Comparison of ENCODE assay signal across 14 cellular contexts in the genomic region with DNA sequence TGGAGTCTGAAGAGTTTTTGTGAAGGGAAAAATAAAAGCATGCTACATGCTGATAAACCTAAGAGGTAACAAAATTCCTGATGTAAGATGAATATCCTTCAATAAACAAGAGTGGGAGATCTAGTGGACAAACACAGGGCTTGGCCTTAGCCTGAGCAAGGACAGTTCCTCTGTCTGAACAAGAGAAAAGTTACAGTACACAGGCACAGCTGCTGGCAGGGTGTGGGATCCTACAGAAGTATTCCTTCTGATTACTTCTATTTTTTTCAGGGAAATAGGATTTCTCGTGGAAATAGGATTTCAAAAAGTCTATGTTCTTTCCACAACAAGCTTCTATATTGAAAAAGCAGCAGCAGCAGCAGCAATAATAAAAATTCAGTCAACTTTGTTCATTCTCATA.
"Had no signal": no experiment of that assay in that cellular context is flagged by ENCODE, and none has a peak within 500 bp of the region (broad histone marks: within the 10 kb centered on the region; RNA-seq: fewer than 3 reads in every experiment).

No MANE protein-coding gene starts in this region.

- H3K9me3 Mint-ChIP-seq: activated CD4-positive, alpha-beta memory T cell treated with anti-CD3 and anti-CD28 coated beads, Interleukin-2, amount 10 ng/mL, durations not matched to agents 7 days and 5 days; activated naive CD4-positive, alpha-beta T cell treated with anti-CD3 and anti-CD28 coated beads, Interleukin-2, amount 10 ng/mL, durations not matched to agents 7 days and 5 days; activated T-cell treated with anti-CD3 and anti-CD28 coated beads, Interleukin-2, amount 50 U/mL, for 24 hours; immature natural killer cell; stimulated activated effector memory CD8-positive, alpha-beta T cell treated with anti-CD3 and anti-CD28 coated beads, Interleukin-12 subunit alpha, Interleukin-12 subunit beta, amount 100 ng/mL, for 72 hours had no signal

- FAIRE-seq: pancreas had no signal

- H3K27me3 Mint-ChIP-seq: activated CD4-positive, alpha-beta memory T cell treated with anti-CD3 and anti-CD28 coated beads, Interleukin-2, amount 10 ng/mL, durations not matched to agents 7 days and 5 days; activated CD4-positive, alpha-beta T cell treated with anti-CD3 and anti-CD28 coated beads for 36 hours; activated naive CD4-positive, alpha-beta T cell treated with anti-CD3 and anti-CD28 coated beads, Interleukin-2, amount 10 ng/mL, durations not matched to agents 7 days and 5 days; activated T-cell treated with anti-CD3 and anti-CD28 coated beads, Interleukin-2, amount 50 U/mL, for 24 hours had no signal

- H3K4me1 ChIP-seq: colonic mucosa, heart left ventricle, pancreas, upper lobe of right lung had no signal

- H3K4me1 Mint-ChIP-seq: immature natural killer cell had no signal

- H3K4me3 ChIP-seq: colonic mucosa, heart left ventricle, pancreas, thoracic aorta, upper lobe of right lung had no signal

- DNase-seq: activated CD4-positive, alpha-beta memory T cell treated with anti-CD3 and anti-CD28 coated beads, Interleukin-2, amount 10 ng/mL, durations not matched to agents 7 days and 5 days; activated CD4-positive, alpha-beta T cell treated with anti-CD3 and anti-CD28 coated beads for 36 hours; activated naive CD4-positive, alpha-beta T cell treated with anti-CD3 and anti-CD28 coated beads, Interleukin-2, amount 10 ng/mL, durations not matched to agents 7 days and 5 days; activated T-cell treated with anti-CD3 and anti-CD28 coated beads, Interleukin-2, amount 50 U/mL, for 24 hours; colonic mucosa; heart left ventricle; immature natural killer cell; pancreas; stimulated activated CD4-positive, alpha-beta T cell treated with anti-CD3 and anti-CD28 coated beads, Interleukin-12 subunit alpha, Interleukin-12 subunit beta, amount 100 ng/mL, for 4 hours; stimulated activated CD4-positive, alpha-beta T cell treated with anti-CD3 and anti-CD28 coated beads, Interleukin-2, amount 100 ng/mL, for 24 hours; upper lobe of right lung; WERI-Rb-1 had no signal

- H3K27ac ChIP-seq: colonic mucosa, heart left ventricle, pancreas, thoracic aorta, upper lobe of right lung, WERI-Rb-1 had no signal

- ATAC-seq: activated CD4-positive, alpha-beta T cell treated with anti-CD3 and anti-CD28 coated beads for 36 hours; heart left ventricle; pancreas; stimulated activated effector memory CD8-positive, alpha-beta T cell treated with anti-CD3 and anti-CD28 coated beads, Interleukin-12 subunit alpha, Interleukin-12 subunit beta, amount 100 ng/mL, for 72 hours; upper lobe of right lung had no signal

- H3K27ac Mint-ChIP-seq: activated CD4-positive, alpha-beta memory T cell treated with anti-CD3 and anti-CD28 coated beads, Interleukin-2, amount 10 ng/mL, durations not matched to agents 7 days and 5 days; activated CD4-positive, alpha-beta T cell treated with anti-CD3 and anti-CD28 coated beads for 36 hours; activated naive CD4-positive, alpha-beta T cell treated with anti-CD3 and anti-CD28 coated beads, Interleukin-2, amount 10 ng/mL, durations not matched to agents 7 days and 5 days; activated T-cell treated with anti-CD3 and anti-CD28 coated beads, Interleukin-2, amount 50 U/mL, for 24 hours; immature natural killer cell; stimulated activated effector memory CD8-positive, alpha-beta T cell treated with anti-CD3 and anti-CD28 coated beads, Interleukin-12 subunit alpha, Interleukin-12 subunit beta, amount 100 ng/mL, for 72 hours had no signal

- H3K4me3 Mint-ChIP-seq: activated CD4-positive, alpha-beta memory T cell treated with anti-CD3 and anti-CD28 coated beads, Interleukin-2, amount 10 ng/mL, durations not matched to agents 7 days and 5 days; activated CD4-positive, alpha-beta T cell treated with anti-CD3 and anti-CD28 coated beads for 36 hours; activated naive CD4-positive, alpha-beta T cell treated with anti-CD3 and anti-CD28 coated beads, Interleukin-2, amount 10 ng/mL, durations not matched to agents 7 days and 5 days; activated T-cell treated with anti-CD3 and anti-CD28 coated beads, Interleukin-2, amount 50 U/mL, for 24 hours; immature natural killer cell; stimulated activated effector memory CD8-positive, alpha-beta T cell treated with anti-CD3 and anti-CD28 coated beads, Interleukin-12 subunit alpha, Interleukin-12 subunit beta, amount 100 ng/mL, for 72 hours had no signal

- H3K27me3 ChIP-seq: colonic mucosa, heart left ventricle, pancreas, upper lobe of right lung had no signal

- H3K9me3 ChIP-seq: colonic mucosa, heart left ventricle, pancreas, thoracic aorta, upper lobe of right lung had no signal
